ENCODE assay signal across 8 cellular contexts in the genomic region with DNA sequence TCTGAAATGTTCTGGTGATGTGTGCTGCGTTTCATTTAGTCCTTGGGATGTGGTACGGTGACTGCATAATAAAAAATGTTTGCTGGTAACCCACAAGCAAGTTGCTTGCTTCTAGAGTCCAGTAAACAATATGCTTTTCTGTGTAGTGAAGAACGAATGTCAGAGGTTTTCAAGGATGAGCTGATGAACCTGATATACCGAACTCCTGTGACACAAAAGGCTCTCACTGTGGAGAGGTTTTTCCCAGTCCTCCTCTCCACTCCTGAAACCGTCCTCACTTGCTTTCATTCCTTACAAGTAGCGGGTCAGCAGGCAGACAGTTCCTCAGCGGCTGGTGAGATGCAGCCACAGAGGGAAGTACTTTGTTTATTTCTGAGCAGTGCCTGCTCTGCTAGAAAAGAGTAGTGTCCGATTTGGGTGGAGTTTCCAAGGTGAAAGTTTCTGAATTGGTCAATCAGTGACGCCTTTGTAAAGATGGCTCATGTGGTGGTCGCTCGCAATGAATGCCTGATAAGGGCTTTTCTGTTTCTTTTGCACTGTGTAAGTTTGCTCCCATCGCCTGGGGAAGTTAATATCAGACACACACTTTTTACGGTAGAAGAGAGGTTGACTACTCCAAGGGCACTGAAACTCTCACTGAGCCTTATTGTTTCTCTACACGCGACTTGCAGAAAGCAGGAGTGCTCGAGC. TPM values are rescaled to one million over a fixed set of nuclear protein-coding genes. Genes with fewer than 3 reads are reported as not detected.
DNase-seq lines count a peak whose midpoint lies in the region; ATAC-seq, FAIRE-seq and TF ChIP-seq lines count a peak whose summit lies in the region.

No MANE protein-coding gene starts in this region.

- peaks cover 20% of the 10 kb centered on the region for H3K36me3 Mint-ChIP-seq in endothelial cell (ENCODE audit: low read depth, unreplicated experiment)

- peak; percentile 87 for FAIRE-seq in GM12892 (lab: Jason Lieb, UNC)

- peak overlapping the region; percentile 9 to 100; a peak in 3 of 4 replicates for H3K27ac ChIP-seq in SK-N-SH (ENCODE audit: low read depth in 2 of 2, low read length in 1 of 2)

- no peaks in the 10 kb centered on the region for H3K9me3 Mint-ChIP-seq in endothelial cell (ENCODE audit: unreplicated experiment)

- TF ChIP-seq POLR2A in GM12892 (IDR thresholded peaks at IDR 0.05; ENCODE audit: low read depth, low read length): peak; percentile 92

- POLR2A ChIA-PET in SK-N-SH (lab: Yijun Ruan, JAX): no interaction called here

- no peak overlapping the region for H2AFZ ChIP-seq in SK-N-SH (ENCODE audit: low read depth)

- ATAC-seq in HG02870 (IDR thresholded peaks at IDR 0.05; ENCODE audit: unreplicated experiment) (peak; percentile 32), GM18498 (IDR thresholded peaks at IDR 0.05; ENCODE audit: unreplicated experiment) (no peak), GM18873 (IDR thresholded peaks at IDR 0.05; ENCODE audit: low FRiP score, unreplicated experiment) (no peak)

- peak overlapping the region; percentile 91 for H3K4me2 ChIP-seq in SK-N-SH

- H3K79me2 ChIP-seq in SK-N-SH (ENCODE audit: insufficient read depth): peaks cover 75% of the 10 kb centered on the region

- no peak for TF ChIP-seq EP300 in SK-N-SH (IDR thresholded peaks at IDR 0.05; ENCODE audit: borderline replicate concordance in 1 of 2, low read depth in 1 of 2, low read length in 1 of 2)

- no peaks in the 10 kb centered on the region for H3K27me3 ChIP-seq in SK-N-SH (ENCODE audit: insufficient read depth)

- peaks cover 19% of the 10 kb centered on the region for H4K20me1 ChIP-seq in SK-N-SH (ENCODE audit: insufficient read depth)

- WGBS in SK-N-SH (ENCODE audit: low lambda C conversion rate): 69% methylated on average over 16 of the region's 16 CpGs

- CTCF ChIA-PET in SK-N-SH (lab: Yijun Ruan, JAX): no interaction called here

- TF ChIP-seq RAD21 in SK-N-SH (IDR thresholded peaks at IDR 0.05; ENCODE audit: low read length): no peak

- no peaks in the 10 kb centered on the region for H3K9me3 ChIP-seq in SK-N-SH

- H3K4me1 Mint-ChIP-seq in endothelial cell (ENCODE audit: unreplicated experiment): peaks cover 68% of the 10 kb centered on the region

- DNase-seq in GM12892 (ENCODE audit: insufficient read length) (no peak), SK-N-SH (no peak), endothelial cell (ENCODE audit: low spot score) (no peak), myocyte (ENCODE audit: low read depth) (peak; percentile 81), SK-N-DZ (ENCODE audit: low spot score) (no peak)

- H3K4me1 ChIP-seq in SK-N-SH (ENCODE audit: control insufficient read depth in 1 of 2, insufficient read depth in 2 of 2, low read depth in 1 of 2, low read length in 1 of 2): peaks cover 17 to 30% of the 10 kb centered on the region in 2 experiments

- TF ChIP-seq CTCF in SK-N-SH (IDR thresholded peaks at IDR 0.05): no peak
- no peak for TF ChIP-seq CTCF in endothelial cell (IDR thresholded peaks at IDR 0.05; ENCODE audit: unreplicated experiment)

- peak overlapping the region; percentile 98 for H3K4me3 Mint-ChIP-seq in endothelial cell (ENCODE audit: unreplicated experiment)

- peak overlapping the region; percentile 55 for H3K27ac Mint-ChIP-seq in endothelial cell (ENCODE audit: unreplicated experiment)

- H3K9me2 ChIP-seq in SK-N-SH: no peaks in the 10 kb centered on the region

- peaks cover 10% of the 10 kb centered on the region for H3K27me3 Mint-ChIP-seq in endothelial cell (ENCODE audit: unreplicated experiment)

- H3K36me3 ChIP-seq in SK-N-SH (replicated peaks in 1 of 2; ENCODE audit: control insufficient read depth in 1 of 2, insufficient read depth in 2 of 2, low read length in 1 of 2): no peaks in the 10 kb centered on the region

- peak overlapping the region; percentile 83 to 90 for H3K4me3 ChIP-seq in SK-N-SH (ENCODE audit: low read depth in 2 of 2, low read length in 1 of 2)

- peaks cover 6% of the 10 kb centered on the region for H3F3A ChIP-seq in SK-N-SH (replicated peaks; ENCODE audit: insufficient read depth)

- H3K9ac ChIP-seq in SK-N-SH: peak overlapping the region; percentile 99

TF ChIP-seq in SK-N-SH, 30 proteins besides CTCF, POLR2A, EP300 and RAD21:
- no peak for TF ChIP-seq TCF12 (IDR thresholded peaks at IDR 0.05)
- TF ChIP-seq POLR2AphosphoS5 (IDR thresholded peaks at IDR 0.05; ENCODE audit: low read depth, low read length): no peak
- no peak for TF ChIP-seq ELF1 (IDR thresholded peaks at IDR 0.05)
- TF ChIP-seq, protein P1, sequence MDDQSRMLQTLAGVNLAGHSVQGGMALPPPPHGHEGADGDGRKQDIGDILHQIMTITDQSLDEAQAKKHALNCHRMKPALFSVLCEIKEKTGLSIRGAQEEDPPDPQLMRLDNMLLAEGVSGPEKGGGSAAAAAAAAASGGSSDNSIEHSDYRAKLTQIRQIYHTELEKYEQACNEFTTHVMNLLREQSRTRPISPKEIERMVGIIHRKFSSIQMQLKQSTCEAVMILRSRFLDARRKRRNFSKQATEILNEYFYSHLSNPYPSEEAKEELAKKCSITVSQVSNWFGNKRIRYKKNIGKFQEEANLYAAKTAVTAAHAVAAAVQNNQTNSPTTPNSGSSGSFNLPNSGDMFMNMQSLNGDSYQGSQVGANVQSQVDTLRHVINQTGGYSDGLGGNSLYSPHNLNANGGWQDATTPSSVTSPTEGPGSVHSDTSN (IDR thresholded peaks at IDR 0.05): no peak
- TF ChIP-seq RXRA (IDR thresholded peaks at IDR 0.05; ENCODE audit: borderline replicate concordance, low read depth): no peak

RNA-seq across cellular contexts. Expression of gene ETV6, which starts 3.0 kb away (rescaled TPM):
- polyA plus RNA-seq in GM12892 (2012; ENCODE audit: missing spikeins): 27.3 TPM
- polyA plus RNA-seq in SK-N-SH (2012; rRNA removed): 4.0 and 5.2 TPM in 2 replicates
- 3.2 and 3.9 TPM in 2 replicates for polyA plus RNA-seq in SK-N-SH (2012; cell fraction: cytosol; rRNA removed)
- 15.1 and 20.2 TPM in 2 replicates for polyA plus RNA-seq in SK-N-SH (2012; cell fraction: nucleus; rRNA removed)
- total RNA-seq in endothelial cell (ENCODE audit: unreplicated experiment): 98.7 TPM
- total RNA-seq in myocyte: 4.6 and 9.7 TPM in 2 replicates
- 5.3 TPM for polyA plus RNA-seq in myocyte (2012)
- polyA plus RNA-seq in SK-N-DZ (2014; cell fraction: cytosol; rRNA removed): 2.1 and 2.5 TPM in 2 replicates
- polyA plus RNA-seq in SK-N-DZ (2014; cell fraction: nucleus; rRNA removed): 1.8 and 4.9 TPM in 2 replicates
